ENCODE assay signal across 10 cellular contexts in the genomic region with DNA sequence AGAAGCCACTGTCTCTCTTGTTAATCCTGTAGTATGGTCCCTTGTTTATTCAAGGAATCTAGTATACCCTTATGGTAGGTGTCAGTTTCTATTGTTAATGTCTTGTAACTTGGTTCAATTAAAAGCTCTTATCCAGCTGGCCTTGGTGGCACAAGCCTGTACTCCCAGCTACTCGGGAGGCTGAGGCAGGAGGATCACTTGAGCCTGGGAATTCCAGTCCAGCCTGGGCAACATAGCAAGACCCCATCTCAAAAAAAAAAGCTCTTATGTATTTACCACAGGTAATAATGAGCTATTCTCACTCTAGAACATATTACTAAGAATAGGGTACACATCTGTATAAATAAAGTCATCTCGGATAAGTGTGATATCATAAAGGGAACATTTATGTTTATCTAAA.
"Had no signal": no experiment of that assay in that cellular context is flagged by ENCODE, and none has a peak within 500 bp of the region (broad histone marks: within the 10 kb centered on the region; RNA-seq: fewer than 3 reads in every experiment).

No MANE protein-coding gene starts in this region.

- ATAC-seq: GM23338 had no signal

- H2AFZ ChIP-seq: GM23338 had no signal

- H3K27ac ChIP-seq: HL-60, KMS-11 had no signal

- H3K27ac Mint-ChIP-seq: GM23338, HFFc6 had no signal

- H3K4me2 ChIP-seq: GM23338, KMS-11 had no signal

- H3K4me3 ChIP-seq: GM23338 had no signal

- DNase-seq: H9, HCEC 1CT, HFFc6, IMR-90, KBM-7 had no signal

- FAIRE-seq: H1, H54 had no signal

- H3K4me3 Mint-ChIP-seq: GM23338, H9, HFFc6 had no signal

- H3K9ac ChIP-seq: KMS-11 had no signal

- H3K9me3 Mint-ChIP-seq: GM23338, H9, HFFc6 had no signal

- H3K4me1 Mint-ChIP-seq: GM23338, H9 had no signal
